In the genomic region with DNA sequence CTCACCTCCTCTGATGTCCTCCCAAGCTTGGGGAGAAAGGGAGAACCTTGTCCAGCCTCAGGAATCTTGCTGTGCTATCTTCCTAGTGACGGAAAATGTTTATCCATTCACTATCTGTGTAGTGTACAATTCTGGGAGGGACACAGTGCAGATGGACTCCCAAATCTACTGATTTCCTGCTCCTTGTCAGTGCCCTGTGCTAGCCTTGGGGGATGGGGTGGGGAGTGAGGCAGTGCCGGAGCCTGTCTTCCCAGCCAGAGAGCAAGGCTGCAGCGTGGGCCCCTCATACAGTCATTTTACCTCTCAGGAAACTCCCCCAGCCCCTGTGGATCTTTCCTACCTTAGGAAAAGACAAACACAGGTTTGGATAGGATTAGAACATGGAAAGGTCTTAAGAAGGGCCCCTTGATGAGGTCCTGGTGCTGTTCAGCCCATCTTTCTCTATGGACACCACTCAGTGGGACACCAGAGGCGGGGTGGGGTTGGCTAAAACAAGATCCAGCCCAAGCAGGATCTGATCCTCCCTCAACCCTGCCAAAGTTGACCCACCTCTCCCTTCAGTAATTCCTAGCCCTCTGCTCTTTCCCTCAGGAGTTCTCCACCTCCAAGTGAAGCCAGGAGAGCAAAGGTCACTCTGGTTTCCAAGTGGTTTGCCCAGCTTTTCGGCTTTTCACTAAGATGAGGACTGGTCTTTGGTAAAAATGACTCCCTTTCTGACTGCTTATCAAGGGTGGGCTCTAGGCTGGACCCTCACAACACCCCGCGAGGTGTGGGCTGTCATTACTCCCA, we compare ENCODE assay signal across 1 cellular context.
A peak's percentile ranks its signal among the peaks of the same experiment; 100 is the strongest.
TF ChIP-seq lines count a peak whose summit lies in the region.

No MANE protein-coding gene starts in this region.

TF ChIP-seq in HepG2, 621 proteins besides CTCF, POLR2A, EP300 and RAD21:
- TF ChIP-seq POLR2AphosphoS5 (IDR thresholded peaks at IDR 0.05; ENCODE audit: low read depth, low read length) (0 out of 2 replicates have a peak, but pooled peaks have one; percentile 16), GATAD1 (CRISPR knock-in tag; IDR thresholded peaks at IDR 0.05) (no peak), ZNF780A (CRISPR knock-in tag; IDR thresholded peaks at IDR 0.05) (no peak), ZNF766 (CRISPR knock-in tag; IDR thresholded peaks at IDR 0.05; ENCODE audit: borderline replicate concordance) (no peak), CBFB (CRISPR knock-in tag; IDR thresholded peaks at IDR 0.05) (no peak), ZSCAN21 (CRISPR knock-in tag; IDR thresholded peaks at IDR 0.05; ENCODE audit: borderline replicate concordance) (no peak), ZNF850 (CRISPR knock-in tag; conservative IDR thresholded peaks at IDR 0.05) (no peak), ZNF232 (CRISPR knock-in tag; IDR thresholded peaks at IDR 0.05; ENCODE audit: borderline replicate concordance) (no peak), ZNF44 (CRISPR knock-in tag; IDR thresholded peaks at IDR 0.05) (no peak), HNF4G (IDR thresholded peaks at IDR 0.05; ENCODE audit: borderline replicate concordance, low read depth, low read length) (peak; percentile 53; the same call in 1 of the 2 replicates), HNF4G (CRISPR knock-in tag; IDR thresholded peaks at IDR 0.05; ENCODE audit: borderline replicate concordance, low read depth) (no peak), HNF4A (CRISPR knock-in tag; IDR thresholded peaks at IDR 0.05) (peak; percentile 55), SMYD3 (CRISPR knock-in tag; IDR thresholded peaks at IDR 0.05) (no peak), HMG20B (CRISPR knock-in tag; conservative IDR thresholded peaks at IDR 0.05) (no peak), SP2 (CRISPR knock-in tag; IDR thresholded peaks at IDR 0.05) (no peak), HDAC2 (CRISPR knock-in tag; IDR thresholded peaks at IDR 0.05) (0 out of 2 replicates have a peak, but pooled peaks have one; percentile 16), ZNF652 (CRISPR knock-in tag; IDR thresholded peaks at IDR 0.05; ENCODE audit: borderline replicate concordance, low read depth) (no peak)
- TF ChIP-seq, protein P1, sequence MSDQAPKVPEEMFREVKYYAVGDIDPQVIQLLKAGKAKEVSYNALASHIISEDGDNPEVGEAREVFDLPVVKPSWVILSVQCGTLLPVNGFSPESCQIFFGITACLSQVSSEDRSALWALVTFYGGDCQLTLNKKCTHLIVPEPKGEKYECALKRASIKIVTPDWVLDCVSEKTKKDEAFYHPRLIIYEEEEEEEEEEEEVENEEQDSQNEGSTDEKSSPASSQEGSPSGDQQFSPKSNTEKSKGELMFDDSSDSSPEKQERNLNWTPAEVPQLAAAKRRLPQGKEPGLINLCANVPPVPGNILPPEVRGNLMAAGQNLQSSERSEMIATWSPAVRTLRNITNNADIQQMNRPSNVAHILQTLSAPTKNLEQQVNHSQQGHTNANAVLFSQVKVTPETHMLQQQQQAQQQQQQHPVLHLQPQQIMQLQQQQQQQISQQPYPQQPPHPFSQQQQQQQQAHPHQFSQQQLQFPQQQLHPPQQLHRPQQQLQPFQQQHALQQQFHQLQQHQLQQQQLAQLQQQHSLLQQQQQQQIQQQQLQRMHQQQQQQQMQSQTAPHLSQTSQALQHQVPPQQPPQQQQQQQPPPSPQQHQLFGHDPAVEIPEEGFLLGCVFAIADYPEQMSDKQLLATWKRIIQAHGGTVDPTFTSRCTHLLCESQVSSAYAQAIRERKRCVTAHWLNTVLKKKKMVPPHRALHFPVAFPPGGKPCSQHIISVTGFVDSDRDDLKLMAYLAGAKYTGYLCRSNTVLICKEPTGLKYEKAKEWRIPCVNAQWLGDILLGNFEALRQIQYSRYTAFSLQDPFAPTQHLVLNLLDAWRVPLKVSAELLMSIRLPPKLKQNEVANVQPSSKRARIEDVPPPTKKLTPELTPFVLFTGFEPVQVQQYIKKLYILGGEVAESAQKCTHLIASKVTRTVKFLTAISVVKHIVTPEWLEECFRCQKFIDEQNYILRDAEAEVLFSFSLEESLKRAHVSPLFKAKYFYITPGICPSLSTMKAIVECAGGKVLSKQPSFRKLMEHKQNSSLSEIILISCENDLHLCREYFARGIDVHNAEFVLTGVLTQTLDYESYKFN (CRISPR knock-in tag; conservative IDR thresholded peaks at IDR 0.05): peak; percentile 31; the same call in 1 of the 2 replicates
- TF ChIP-seq, protein P2, sequence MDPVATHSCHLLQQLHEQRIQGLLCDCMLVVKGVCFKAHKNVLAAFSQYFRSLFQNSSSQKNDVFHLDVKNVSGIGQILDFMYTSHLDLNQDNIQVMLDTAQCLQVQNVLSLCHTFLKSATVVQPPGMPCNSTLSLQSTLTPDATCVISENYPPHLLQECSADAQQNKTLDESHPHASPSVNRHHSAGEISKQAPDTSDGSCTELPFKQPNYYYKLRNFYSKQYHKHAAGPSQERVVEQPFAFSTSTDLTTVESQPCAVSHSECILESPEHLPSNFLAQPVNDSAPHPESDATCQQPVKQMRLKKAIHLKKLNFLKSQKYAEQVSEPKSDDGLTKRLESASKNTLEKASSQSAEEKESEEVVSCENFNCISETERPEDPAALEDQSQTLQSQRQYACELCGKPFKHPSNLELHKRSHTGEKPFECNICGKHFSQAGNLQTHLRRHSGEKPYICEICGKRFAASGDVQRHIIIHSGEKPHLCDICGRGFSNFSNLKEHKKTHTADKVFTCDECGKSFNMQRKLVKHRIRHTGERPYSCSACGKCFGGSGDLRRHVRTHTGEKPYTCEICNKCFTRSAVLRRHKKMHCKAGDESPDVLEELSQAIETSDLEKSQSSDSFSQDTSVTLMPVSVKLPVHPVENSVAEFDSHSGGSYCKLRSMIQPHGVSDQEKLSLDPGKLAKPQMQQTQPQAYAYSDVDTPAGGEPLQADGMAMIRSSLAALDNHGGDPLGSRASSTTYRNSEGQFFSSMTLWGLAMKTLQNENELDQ (CRISPR knock-in tag; IDR thresholded peaks at IDR 0.05; ENCODE audit: borderline replicate concordance): no peak
- TF ChIP-seq, protein P3, sequence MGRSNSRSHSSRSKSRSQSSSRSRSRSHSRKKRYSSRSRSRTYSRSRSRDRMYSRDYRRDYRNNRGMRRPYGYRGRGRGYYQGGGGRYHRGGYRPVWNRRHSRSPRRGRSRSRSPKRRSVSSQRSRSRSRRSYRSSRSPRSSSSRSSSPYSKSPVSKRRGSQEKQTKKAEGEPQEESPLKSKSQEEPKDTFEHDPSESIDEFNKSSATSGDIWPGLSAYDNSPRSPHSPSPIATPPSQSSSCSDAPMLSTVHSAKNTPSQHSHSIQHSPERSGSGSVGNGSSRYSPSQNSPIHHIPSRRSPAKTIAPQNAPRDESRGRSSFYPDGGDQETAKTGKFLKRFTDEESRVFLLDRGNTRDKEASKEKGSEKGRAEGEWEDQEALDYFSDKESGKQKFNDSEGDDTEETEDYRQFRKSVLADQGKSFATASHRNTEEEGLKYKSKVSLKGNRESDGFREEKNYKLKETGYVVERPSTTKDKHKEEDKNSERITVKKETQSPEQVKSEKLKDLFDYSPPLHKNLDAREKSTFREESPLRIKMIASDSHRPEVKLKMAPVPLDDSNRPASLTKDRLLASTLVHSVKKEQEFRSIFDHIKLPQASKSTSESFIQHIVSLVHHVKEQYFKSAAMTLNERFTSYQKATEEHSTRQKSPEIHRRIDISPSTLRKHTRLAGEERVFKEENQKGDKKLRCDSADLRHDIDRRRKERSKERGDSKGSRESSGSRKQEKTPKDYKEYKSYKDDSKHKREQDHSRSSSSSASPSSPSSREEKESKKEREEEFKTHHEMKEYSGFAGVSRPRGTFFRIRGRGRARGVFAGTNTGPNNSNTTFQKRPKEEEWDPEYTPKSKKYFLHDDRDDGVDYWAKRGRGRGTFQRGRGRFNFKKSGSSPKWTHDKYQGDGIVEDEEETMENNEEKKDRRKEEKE (IDR thresholded peaks at IDR 0.05): no peak
